In the genomic region with DNA sequence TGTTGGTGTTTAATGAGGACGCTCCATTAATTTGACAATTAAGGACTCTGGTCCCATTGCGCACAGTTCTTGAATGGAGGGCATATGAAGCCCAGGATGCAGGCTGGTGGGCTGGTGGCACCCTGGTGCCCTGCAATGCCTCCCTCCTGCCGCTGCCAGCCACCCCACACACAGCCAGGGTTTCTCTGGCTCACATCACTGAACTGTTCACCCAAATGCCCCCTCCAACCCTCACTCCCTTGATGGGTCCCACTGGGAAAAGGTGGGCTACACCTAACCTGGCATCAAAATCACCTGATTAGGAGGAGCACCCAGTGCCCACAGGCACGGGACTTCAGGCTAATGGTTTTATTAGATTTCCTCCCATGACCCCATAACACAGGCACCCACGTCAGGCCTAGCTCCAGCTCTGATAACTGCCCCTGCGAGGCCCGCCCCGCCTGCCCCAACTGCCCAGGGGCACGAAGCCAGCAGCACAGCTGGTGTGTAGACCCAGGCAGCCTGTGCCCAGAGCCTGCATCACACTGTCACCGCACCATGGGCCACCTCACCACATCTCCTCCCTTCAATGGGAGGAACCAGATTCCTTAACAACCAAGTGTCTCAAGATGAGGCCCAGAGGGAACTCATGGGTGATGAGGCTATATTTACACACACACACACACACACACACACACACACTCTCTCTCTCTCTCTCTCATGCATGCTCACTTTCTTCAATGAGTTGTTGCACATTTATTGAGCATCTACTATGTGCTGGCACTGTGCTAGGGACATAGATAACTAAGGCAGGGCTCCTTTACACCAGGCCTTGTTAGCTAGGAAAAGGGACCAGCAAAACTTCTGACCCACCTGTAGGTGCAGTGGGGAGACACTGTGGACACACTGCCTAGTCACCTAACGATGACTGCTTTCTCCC, we compare ENCODE assay signal across 13 cellular contexts.
DNase-seq lines count a peak whose midpoint lies in the region; ATAC-seq and TF ChIP-seq lines count a peak whose summit lies in the region.
"Had no signal": no experiment of that assay in that cellular context is flagged by ENCODE, and none has a peak within 500 bp of the region (broad histone marks: within the 10 kb centered on the region; RNA-seq: fewer than 3 reads in every experiment).

No MANE protein-coding gene starts in this region.

- H3K36me3 ChIP-seq in lower lobe of right lung, result no peaks in the 10 kb centered on the region
- peaks cover 0 to 20% (median 3%) of the 10 kb centered on the region in 6 donors for H3K36me3 ChIP-seq in spleen

- no peaks in the 10 kb centered on the region for H3K9me3 ChIP-seq in lower lobe of right lung
- H3K9me3 ChIP-seq in spleen, result no peaks in the 10 kb centered on the region
- H3K9me3 ChIP-seq: A549 had no signal

- no peak overlapping the region for H3K4me3 Mint-ChIP-seq in activated CD8-positive, alpha-beta T cell treated with anti-CD3 and anti-CD28 coated beads for 36 hours
- no peak overlapping the region for H3K4me3 Mint-ChIP-seq in activated CD8-positive, alpha-beta T cell treated with anti-CD3 and anti-CD28 coated beads, Interleukin-2, amount 10 ng/mL, durations not matched to agents 7 days and 5 days
- H3K4me3 Mint-ChIP-seq: activated CD4-positive, alpha-beta T cell treated with anti-CD3 and anti-CD28 coated beads for 36 hours had no signal

- CTCF ChIA-PET in activated CD8-positive, alpha-beta T cell treated with anti-CD3 and anti-CD28 coated beads for 36 hours (lab: Charles Lee), result interaction anchor here (1.3 to 2.5 kb wide), 2 partner anchors 45 to 175 kb away, joined by 3 to 6 read pairs; no protein-coding TSS in a partner anchor
- CTCF ChIA-PET in activated CD8-positive, alpha-beta T cell treated with anti-CD3 and anti-CD28 coated beads, Interleukin-2, amount 10 ng/mL, durations not matched to agents 7 days and 5 days (lab: Charles Lee), result no interaction called here

- peaks cover 52% of the 10 kb centered on the region for H3K4me1 Mint-ChIP-seq in activated CD8-positive, alpha-beta T cell treated with anti-CD3 and anti-CD28 coated beads for 36 hours (ENCODE audit: low read depth)
- H3K4me1 Mint-ChIP-seq in activated CD8-positive, alpha-beta T cell treated with anti-CD3 and anti-CD28 coated beads, Interleukin-2, amount 10 ng/mL, durations not matched to agents 7 days and 5 days (ENCODE audit: low read depth), result peaks cover 16% of the 10 kb centered on the region

- TF ChIP-seq POLR2A in spleen (IDR thresholded peaks at IDR 0.05), result no peak

- TF ChIP-seq CTCF in activated CD8-positive, alpha-beta T cell treated with anti-CD3 and anti-CD28 coated beads for 36 hours (IDR thresholded peaks at IDR 0.05), result no peak
- TF ChIP-seq CTCF in lower lobe of right lung (IDR thresholded peaks at IDR 0.05), result no peak
- no peak for TF ChIP-seq CTCF in spleen (IDR thresholded peaks at IDR 0.05 in 8 of 11, conservative IDR thresholded peaks at IDR 0.05 in 3 of 11)

- POLR2A ChIA-PET in activated CD8-positive, alpha-beta T cell treated with anti-CD3 and anti-CD28 coated beads for 36 hours (lab: Charles Lee), result no interaction called here
- POLR2A ChIA-PET in activated CD8-positive, alpha-beta T cell treated with anti-CD3 and anti-CD28 coated beads, Interleukin-2, amount 10 ng/mL, durations not matched to agents 7 days and 5 days (lab: Charles Lee), result no interaction called here

- intact Hi-C loops in activated CD8-positive, alpha-beta T cell treated with anti-CD3 and anti-CD28 coated beads for 36 hours (cut with micrococcal nuclease), result no loop called here
- intact Hi-C loops in lower lobe of right lung (cut with DNase I), result no loop called here
- intact Hi-C loops in spleen (cut with DNase I; ENCODE audit: low total_unique reads), result no loop called here

- peaks cover 2% of the 10 kb centered on the region for H3K36me3 Mint-ChIP-seq in activated CD8-positive, alpha-beta T cell treated with anti-CD3 and anti-CD28 coated beads for 36 hours (ENCODE audit: low read depth)
- peaks cover 4% of the 10 kb centered on the region for H3K36me3 Mint-ChIP-seq in activated CD8-positive, alpha-beta T cell treated with anti-CD3 and anti-CD28 coated beads, Interleukin-2, amount 10 ng/mL, durations not matched to agents 7 days and 5 days (ENCODE audit: low read depth)

- peak overlapping the region; percentile 58 for H3K27ac ChIP-seq in angular gyrus (ENCODE audit: low read depth, low read length)
- H3K27ac ChIP-seq in lower lobe of right lung, result peak overlapping the region; percentile 88
- peak overlapping the region in 7 of 8 donors; percentile 41 to 88 (median 78) for H3K27ac ChIP-seq in spleen
- H3K27ac ChIP-seq: SK-N-MC had no signal

- peaks cover 92% of the 10 kb centered on the region for H3K4me1 ChIP-seq in lower lobe of right lung
- peaks cover 53 to 100% (median 88%) of the 10 kb centered on the region in 6 donors for H3K4me1 ChIP-seq in spleen

- WGBS in spleen, 5 donors, result 76 to 87% (median 79%) methylated on average over 11 of the region's 11 CpGs

- no peak for DNase-seq in activated CD8-positive, alpha-beta T cell treated with anti-CD3 and anti-CD28 coated beads for 36 hours
- no peak for DNase-seq in activated CD8-positive, alpha-beta T cell treated with anti-CD3 and anti-CD28 coated beads, Interleukin-2, amount 10 ng/mL, durations not matched to agents 7 days and 5 days
- DNase-seq in lower lobe of right lung (no peak), spleen (peak; percentile 49), NCI-H1105 treated with DMSO at 0.1 percent for 48 hours (lab: John Stamatoyannopoulos, UW) (no peak)
- DNase-seq: activated CD4-positive, alpha-beta T cell treated with anti-CD3 and anti-CD28 coated beads for 36 hours; Karpas-422; NCI-H446 treated with DMSO at 0.1 percent for 48 hours had no signal

- H3K27me3 Mint-ChIP-seq in activated CD8-positive, alpha-beta T cell treated with anti-CD3 and anti-CD28 coated beads for 36 hours, result no peaks in the 10 kb centered on the region
- H3K27me3 Mint-ChIP-seq in activated CD8-positive, alpha-beta T cell treated with anti-CD3 and anti-CD28 coated beads, Interleukin-2, amount 10 ng/mL, durations not matched to agents 7 days and 5 days (ENCODE audit: low read depth), result no peaks in the 10 kb centered on the region
- H3K27me3 Mint-ChIP-seq: activated CD4-positive, alpha-beta T cell treated with anti-CD3 and anti-CD28 coated beads for 36 hours had no signal

- H3K4me3 ChIP-seq in lower lobe of right lung (no peak overlapping the region), spleen (no peak overlapping the region)
- H3K4me3 ChIP-seq: A549, SK-N-MC had no signal

- ATAC-seq in activated CD8-positive, alpha-beta T cell treated with anti-CD3 and anti-CD28 coated beads for 36 hours, result no peak
- ATAC-seq in activated CD8-positive, alpha-beta T cell treated with anti-CD3 and anti-CD28 coated beads, Interleukin-2, amount 10 ng/mL, durations not matched to agents 7 days and 5 days, result no peak
- ATAC-seq in lower lobe of right lung (no peak), HG03175 (IDR thresholded peaks at IDR 0.05; ENCODE audit: unreplicated experiment) (no peak), HG02571 (IDR thresholded peaks at IDR 0.05; ENCODE audit: unreplicated experiment) (no peak)
- ATAC-seq: A549; activated CD4-positive, alpha-beta T cell treated with anti-CD3 and anti-CD28 coated beads for 36 hours had no signal

- H3K27me3 ChIP-seq in lower lobe of right lung (ENCODE audit: low read depth) (no peaks in the 10 kb centered on the region), spleen (replicated peaks in 1 of 7) (peaks cover 0 to 8% (median 0%) of the 10 kb centered on the region in 7 donors)

- peak overlapping the region; percentile 63 for H3K27ac Mint-ChIP-seq in activated CD8-positive, alpha-beta T cell treated with anti-CD3 and anti-CD28 coated beads for 36 hours
- no peak overlapping the region for H3K27ac Mint-ChIP-seq in activated CD8-positive, alpha-beta T cell treated with anti-CD3 and anti-CD28 coated beads, Interleukin-2, amount 10 ng/mL, durations not matched to agents 7 days and 5 days

- no peaks in the 10 kb centered on the region for H3K9me3 Mint-ChIP-seq in activated CD8-positive, alpha-beta T cell treated with anti-CD3 and anti-CD28 coated beads for 36 hours
- H3K9me3 Mint-ChIP-seq in activated CD8-positive, alpha-beta T cell treated with anti-CD3 and anti-CD28 coated beads, Interleukin-2, amount 10 ng/mL, durations not matched to agents 7 days and 5 days (ENCODE audit: insufficient read depth), result no peaks in the 10 kb centered on the region
